11 cellular contexts compared by ENCODE assay signal in the genomic region with DNA sequence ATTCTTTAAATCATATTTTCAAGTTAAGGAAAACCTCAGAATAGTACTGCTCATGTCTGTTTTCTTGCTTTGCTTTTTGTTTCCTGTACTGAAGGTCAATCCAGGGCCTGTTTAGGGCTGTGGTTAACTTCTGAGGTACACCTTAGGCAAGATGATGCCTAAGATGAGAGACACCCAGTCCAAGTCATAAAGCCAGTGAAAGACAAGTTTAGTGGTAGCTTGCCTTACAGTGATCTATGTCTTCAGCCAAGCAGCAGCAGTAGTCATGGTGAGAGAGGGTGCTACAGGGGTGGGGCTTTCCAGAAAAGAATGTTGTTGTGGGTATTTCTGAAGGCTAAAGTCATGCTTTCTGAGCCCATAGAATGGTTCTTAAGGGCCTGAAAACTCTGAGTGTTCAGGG.
A peak's percentile ranks its signal among the peaks of the same experiment; 100 is the strongest.
DNase-seq lines count a peak whose midpoint lies in the region; ATAC-seq and TF ChIP-seq lines count a peak whose summit lies in the region.
"Had no signal": no experiment of that assay in that cellular context is flagged by ENCODE, and none has a peak within 500 bp of the region (broad histone marks: within the 10 kb centered on the region; RNA-seq: fewer than 3 reads in every experiment).

No MANE protein-coding gene starts in this region.

- TF ChIP-seq CTCF in natural killer cell (IDR thresholded peaks at IDR 0.05) = no peak

- ATAC-seq in activated T-cell treated with anti-CD3 and anti-CD28 coated beads, Interleukin-2, amount 50 U/mL, for 72 hours (replicated peaks in 1 of 2) = peak; percentile 98
- ATAC-seq in GM21723 (IDR thresholded peaks at IDR 0.05; ENCODE audit: unreplicated experiment) (peak; percentile 79), HG03571 (IDR thresholded peaks at IDR 0.05; ENCODE audit: unreplicated experiment) (peak; percentile 69), natural killer cell (peak in 2 of 3 donors; percentile 90 to 94), HG03045 (IDR thresholded peaks at IDR 0.05; ENCODE audit: unreplicated experiment) (no peak)
- ATAC-seq: left lobe of liver had no signal

- peaks cover 49% of the 10 kb centered on the region for H3K4me1 Mint-ChIP-seq in activated T-cell treated with anti-CD3 and anti-CD28 coated beads, Interleukin-2, amount 50 U/mL, for 72 hours (ENCODE audit: low read depth)
- peaks cover 5 to 11% of the 10 kb centered on the region in 2 donors for H3K4me1 Mint-ChIP-seq in natural killer cell

- in situ Hi-C loops in KBM-7 (cut with MboI; ENCODE audit: low pct_unique_long_range_greater_than_20kb, low sequenced_read_pairs) = no loop called here

- intact Hi-C loops in natural killer cell (cut with micrococcal nuclease) = no loop called here

- H3K27ac Mint-ChIP-seq in activated T-cell treated with anti-CD3 and anti-CD28 coated beads, Interleukin-2, amount 50 U/mL, for 72 hours = peak overlapping the region; percentile 73
- H3K27ac Mint-ChIP-seq in natural killer cell = peak overlapping the region in 1 of 2 donors; percentile 36

- DNase-seq in activated T-cell treated with anti-CD3 and anti-CD28 coated beads, Interleukin-2, amount 50 U/mL, for 72 hours = peak; percentile 50 to 57
- no peak for DNase-seq in activated T-cell treated with anti-CD3 and anti-CD28 coated beads, Interleukin-2, amount 50 U/mL, for 1 hour
- DNase-seq in natural killer cell (no peak), hypothalamus (lab: John Stamatoyannopoulos, UW) (no peak), KBM-7 (no peak)
- DNase-seq: NCI-H2029, testis had no signal

- H3K36me3 Mint-ChIP-seq in activated T-cell treated with anti-CD3 and anti-CD28 coated beads, Interleukin-2, amount 50 U/mL, for 72 hours (ENCODE audit: insufficient read depth in 2 of 2) = no peaks in the 10 kb centered on the region
- no peaks in the 10 kb centered on the region for H3K36me3 Mint-ChIP-seq in natural killer cell

- H3K4me3 Mint-ChIP-seq in activated T-cell treated with anti-CD3 and anti-CD28 coated beads, Interleukin-2, amount 50 U/mL, for 72 hours = peak overlapping the region in 1 of 2 donors; percentile 35
- H3K4me3 Mint-ChIP-seq in natural killer cell = no peak overlapping the region

- peaks cover 24% of the 10 kb centered on the region for H3K27me3 Mint-ChIP-seq in activated T-cell treated with anti-CD3 and anti-CD28 coated beads, Interleukin-2, amount 50 U/mL, for 72 hours (ENCODE audit: low read depth)
- peaks cover 0 to 6% of the 10 kb centered on the region in 2 donors for H3K27me3 Mint-ChIP-seq in natural killer cell (ENCODE audit: low read depth in 2 of 2)

- H3K9me3 Mint-ChIP-seq in activated T-cell treated with anti-CD3 and anti-CD28 coated beads, Interleukin-2, amount 50 U/mL, for 72 hours = no peaks in the 10 kb centered on the region
- H3K9me3 Mint-ChIP-seq in natural killer cell = no peaks in the 10 kb centered on the region

Comparison
In these comparisons a context has a peak if more than half of its experiments do, and no peak if none do; other contexts are left out.
1. DNase-seq: peak in activated T-cell treated with anti-CD3 and anti-CD28 coated beads, Interleukin-2, amount 50 U/mL, for 72 hours (2 of 2); none in activated T-cell treated with anti-CD3 and anti-CD28 coated beads, Interleukin-2, amount 50 U/mL, for 1 hour (single experiment), natural killer cell (single experiment), hypothalamus (0 of 51) and KBM-7 (single experiment).